ENCODE assay signal across 19 cellular contexts in genomic region chr9:75712690-75713089, GRCh38.
DNase-seq lines count a peak whose midpoint lies in the region; TF ChIP-seq lines count a peak whose summit lies in the region.
"Had no signal": no experiment of that assay in that cellular context is flagged by ENCODE, and none has a peak within 500 bp of the region (broad histone marks: within the 10 kb centered on the region; RNA-seq: fewer than 3 reads in every experiment).

No MANE protein-coding gene starts in this region.

- no peak overlapping the region for H3K4me3 ChIP-seq in parathyroid adenoma (ENCODE audit: low read depth, low read length)
- H3K4me3 ChIP-seq: K562 had no signal

- TF ChIP-seq CTCF in VCaP (conservative IDR thresholded peaks at IDR 0.05) (no peak), parathyroid adenoma (IDR thresholded peaks at IDR 0.05) (no peak)

- H3K27ac ChIP-seq in VCaP (peak overlapping the region; percentile 9; the same call in 1 of the 2 replicates), epithelial cell of prostate (no peak overlapping the region), parathyroid adenoma (peak overlapping the region; percentile 93)

- H3K4me2 ChIP-seq in parathyroid adenoma (ENCODE audit: low read length) = peak overlapping the region; percentile 39

- H3K79me2 ChIP-seq in parathyroid adenoma = no peaks in the 10 kb centered on the region

- H3K9me3 ChIP-seq in parathyroid adenoma (ENCODE audit: control insufficient read depth, low read length) = no peaks in the 10 kb centered on the region
- H3K9me3 ChIP-seq: BE2C had no signal

- H3K9ac ChIP-seq in parathyroid adenoma = no peak overlapping the region

- peak; percentile 26 for DNase-seq in HS-5 (ENCODE audit: low read depth)
- peak; percentile 1 for DNase-seq in epithelial cell of prostate (ENCODE audit: low read depth, low spot score)
- DNase-seq in H4 (ENCODE audit: low spot score) = no peak
- no peak for DNase-seq in stimulated activated naive CD4-positive, alpha-beta T cell (lab: John Stamatoyannopoulos, UW)
- DNase-seq in occipital lobe (lab: John Stamatoyannopoulos, UW) = no peak
- DNase-seq: BE2C; CD4-positive, alpha-beta memory T cell; DND-41; GDM1; GOT3; HFFc6; NCI-H1105 treated with DMSO at 0.1 percent for 48 hours; NCI-H187; NCI-H510A; NCI-H82; SHP77 had no signal

- peaks cover 45% of the 10 kb centered on the region for H3K4me1 ChIP-seq in parathyroid adenoma
- H3K4me1 ChIP-seq: BE2C had no signal

- H3K36me3 ChIP-seq in parathyroid adenoma (ENCODE audit: control insufficient read depth, insufficient read depth, low read length) = no peaks in the 10 kb centered on the region
- H3K36me3 ChIP-seq: BE2C had no signal

- peak overlapping the region; percentile 50 for H2AFZ ChIP-seq in parathyroid adenoma

- no peaks in the 10 kb centered on the region for H3K27me3 ChIP-seq in parathyroid adenoma (ENCODE audit: control insufficient read depth, insufficient read depth, low read length)
- H3K27me3 ChIP-seq: BE2C had no signal

Comparison
In these comparisons a context has a peak if more than half of its experiments do, and no peak if none do; other contexts are left out.
1. DNase-seq: peak in HS-5 (single experiment) and epithelial cell of prostate (single experiment); none in H4 (single experiment), stimulated activated naive CD4-positive, alpha-beta T cell (0 of 6) and occipital lobe (single experiment).